In the genomic region with DNA sequence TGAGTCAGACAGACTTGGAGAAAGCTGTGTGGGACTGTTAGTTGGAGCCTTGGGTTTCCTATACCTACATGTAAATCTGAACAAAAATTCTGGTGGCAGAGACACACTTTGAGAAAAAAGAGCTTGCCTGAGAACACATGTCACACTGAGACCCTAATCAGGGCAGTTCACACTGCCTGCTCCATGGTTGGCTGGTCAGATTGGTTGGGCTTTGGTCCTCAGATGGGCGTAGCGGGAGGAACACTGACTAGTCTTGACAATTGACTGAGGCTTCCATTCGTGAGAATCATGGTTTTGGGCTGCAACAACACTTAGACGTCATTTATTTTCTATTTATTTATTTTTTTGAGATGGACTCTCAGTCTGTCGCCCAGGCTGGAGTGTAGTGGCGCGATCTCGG, we compare ENCODE assay signal across 19 cellular contexts. TPM values are rescaled to one million over a fixed set of nuclear protein-coding genes. Genes with fewer than 3 reads are reported as not detected.
DNase-seq lines count a peak whose midpoint lies in the region; ATAC-seq, FAIRE-seq and TF ChIP-seq lines count a peak whose summit lies in the region.
"Had no signal": no experiment of that assay in that cellular context is flagged by ENCODE, and none has a peak within 500 bp of the region (broad histone marks: within the 10 kb centered on the region; RNA-seq: fewer than 3 reads in every experiment).

No MANE protein-coding gene starts in this region.

- no peaks in the 10 kb centered on the region for H3K9me3 ChIP-seq in astrocyte (ENCODE audit: insufficient read depth, low read depth, low read length)
- H3K9me3 ChIP-seq: lower lobe of right lung, transverse colon had no signal

- H3K27ac ChIP-seq in GM23338 (ENCODE audit: low read depth) (no peak overlapping the region), astrocyte (ENCODE audit: low read depth, low read length) (no peak overlapping the region)
- H3K27ac ChIP-seq: epithelial cell of prostate, lower lobe of right lung, transverse colon had no signal

- H3K4me2 ChIP-seq in GM23338 = 0 out of 2 replicates have a peak overlapping the region, but pooled peaks have one; percentile 23
- no peak overlapping the region for H3K4me2 ChIP-seq in astrocyte (ENCODE audit: low read length)

- no peak overlapping the region for H3K9ac ChIP-seq in astrocyte (ENCODE audit: low read length)

- H3K9me2 ChIP-seq in GM23338 (ENCODE audit: insufficient read depth) = no peaks in the 10 kb centered on the region

- peaks cover 6% of the 10 kb centered on the region; the same call in 1 of the 2 replicates for H3F3A ChIP-seq in GM23338 (replicated peaks; ENCODE audit: low read depth)

- H3K4me3 Mint-ChIP-seq in activated CD4-positive, alpha-beta T cell treated with anti-CD3 and anti-CD28 coated beads, Interleukin-2, amount 10 ng/mL, durations not matched to agents 24 days and 14 days = peak overlapping the region; percentile 33
- no peak overlapping the region for H3K4me3 Mint-ChIP-seq in GM23338
- H3K4me3 Mint-ChIP-seq in astrocyte (ENCODE audit: unreplicated experiment) = peak overlapping the region; percentile 62
- H3K4me3 Mint-ChIP-seq in osteocyte (ENCODE audit: unreplicated experiment) = no peak overlapping the region

- no peak overlapping the region for H3K4me3 ChIP-seq in GM23338
- H3K4me3 ChIP-seq in astrocyte (ENCODE audit: insufficient read depth, low read depth, low read length) = no peak overlapping the region
- H3K4me3 ChIP-seq: lower lobe of right lung, transverse colon had no signal

- H3K27me3 ChIP-seq in GM23338 (ENCODE audit: insufficient read depth) (no peaks in the 10 kb centered on the region), astrocyte (ENCODE audit: insufficient read depth, low read length) (no peaks in the 10 kb centered on the region)
- H3K27me3 ChIP-seq: transverse colon had no signal

- H3K4me1 ChIP-seq in GM23338 (ENCODE audit: insufficient read depth) = peaks cover 55% of the 10 kb centered on the region
- H3K4me1 ChIP-seq in astrocyte (ENCODE audit: insufficient read depth, low read length) = peaks cover 33% of the 10 kb centered on the region

- no peak for FAIRE-seq in astrocyte (lab: Jason Lieb, UNC)
- FAIRE-seq: A204.1, colon, H1 had no signal

- no peak overlapping the region for H2AFZ ChIP-seq in GM23338
- H2AFZ ChIP-seq in astrocyte (ENCODE audit: low read depth, low read length) = no peak overlapping the region

- no peaks in the 10 kb centered on the region; the same call in 1 of the 2 replicates for H3K36me3 ChIP-seq in GM23338 (ENCODE audit: insufficient read depth)
- no peaks in the 10 kb centered on the region for H3K36me3 ChIP-seq in astrocyte (ENCODE audit: insufficient read depth, low read length)
- H3K36me3 ChIP-seq: transverse colon had no signal

- peaks cover 100% of the 10 kb centered on the region for H3K79me2 ChIP-seq in GM23338 (replicated peaks; ENCODE audit: insufficient read depth)
- H3K79me2 ChIP-seq in astrocyte (ENCODE audit: insufficient read depth, low read length) = peaks cover 96% of the 10 kb centered on the region

- no peaks in the 10 kb centered on the region for H3K9me3 Mint-ChIP-seq in activated CD4-positive, alpha-beta T cell treated with anti-CD3 and anti-CD28 coated beads, Interleukin-2, amount 10 ng/mL, durations not matched to agents 24 days and 14 days
- no peaks in the 10 kb centered on the region for H3K9me3 Mint-ChIP-seq in GM23338
- H3K9me3 Mint-ChIP-seq in astrocyte (ENCODE audit: unreplicated experiment) = no peaks in the 10 kb centered on the region
- no peaks in the 10 kb centered on the region for H3K9me3 Mint-ChIP-seq in osteocyte (ENCODE audit: unreplicated experiment)

- DNase-seq in activated CD4-positive, alpha-beta T cell treated with anti-CD3 and anti-CD28 coated beads, Interleukin-2, amount 10 ng/mL, durations not matched to agents 24 days and 14 days = no peak
- no peak for DNase-seq in activated CD4-positive, alpha-beta T cell treated with anti-CD3 and anti-CD28 coated beads, Interleukin-2, amount 50 U/mL, for 1 hour
- DNase-seq in GM23338 (ENCODE audit: low spot score) = no peak
- DNase-seq in astrocyte (ENCODE audit: low read depth) = no peak
- no peak for DNase-seq in osteocyte (ENCODE audit: extremely low spot score, unreplicated experiment)
- DNase-seq in putamen (ENCODE audit: low spot score) = no peak
- no peak for DNase-seq in SIG-M5 (lab: John Stamatoyannopoulos, UW)
- DNase-seq: lower lobe of right lung; MM.1S; NCI-H187 treated with DMSO at 0.1 percent for 48 hours; NCI-H524; stimulated activated CD4-positive, alpha-beta T cell treated with anti-CD3 and anti-CD28 coated beads, Interleukin-2, amount 100 ng/mL, for 48 hours; transverse colon had no signal

- intact Hi-C loops in activated CD4-positive, alpha-beta T cell treated with anti-CD3 and anti-CD28 coated beads, Interleukin-2, amount 10 ng/mL, durations not matched to agents 24 days and 14 days (cut with micrococcal nuclease) = loop anchor here (10.0 kb wide), 1 partner anchor 117 kb away; no protein-coding TSS in a partner anchor

- peaks cover 42% of the 10 kb centered on the region for H3K36me3 Mint-ChIP-seq in activated CD4-positive, alpha-beta T cell treated with anti-CD3 and anti-CD28 coated beads, Interleukin-2, amount 10 ng/mL, durations not matched to agents 24 days and 14 days (ENCODE audit: low read depth)
- peaks cover 23% of the 10 kb centered on the region for H3K36me3 Mint-ChIP-seq in GM23338 (ENCODE audit: low read depth)
- no peaks in the 10 kb centered on the region for H3K36me3 Mint-ChIP-seq in astrocyte (ENCODE audit: low read depth, unreplicated experiment)
- H3K36me3 Mint-ChIP-seq in osteocyte (ENCODE audit: unreplicated experiment) = peaks cover 11% of the 10 kb centered on the region

- H4K20me1 ChIP-seq in GM23338 (replicated peaks; ENCODE audit: insufficient read depth) (peaks cover 93% of the 10 kb centered on the region), astrocyte (ENCODE audit: insufficient read depth, low read length) (peaks cover 94% of the 10 kb centered on the region)

- H3K27ac Mint-ChIP-seq in activated CD4-positive, alpha-beta T cell treated with anti-CD3 and anti-CD28 coated beads, Interleukin-2, amount 10 ng/mL, durations not matched to agents 24 days and 14 days = peak overlapping the region; percentile 25
- H3K27ac Mint-ChIP-seq in GM23338 = no peak overlapping the region
- no peak overlapping the region for H3K27ac Mint-ChIP-seq in astrocyte (ENCODE audit: unreplicated experiment)
- H3K27ac Mint-ChIP-seq in osteocyte (ENCODE audit: unreplicated experiment) = peak overlapping the region; percentile 45

- ATAC-seq in GM23338 (no peak), HG03457 (IDR thresholded peaks at IDR 0.05; ENCODE audit: unreplicated experiment) (no peak)
- ATAC-seq: lower lobe of right lung, sciatic nerve had no signal

- H3K4me1 Mint-ChIP-seq in activated CD4-positive, alpha-beta T cell treated with anti-CD3 and anti-CD28 coated beads, Interleukin-2, amount 10 ng/mL, durations not matched to agents 24 days and 14 days = peaks cover 81% of the 10 kb centered on the region
- H3K4me1 Mint-ChIP-seq in GM23338 (peaks cover 67% of the 10 kb centered on the region), astrocyte (ENCODE audit: low read depth, unreplicated experiment) (peaks cover 78% of the 10 kb centered on the region), osteocyte (ENCODE audit: unreplicated experiment) (peaks cover 89% of the 10 kb centered on the region)

- H3K27me3 Mint-ChIP-seq in activated CD4-positive, alpha-beta T cell treated with anti-CD3 and anti-CD28 coated beads, Interleukin-2, amount 10 ng/mL, durations not matched to agents 24 days and 14 days = no peaks in the 10 kb centered on the region
- peaks cover 10% of the 10 kb centered on the region for H3K27me3 Mint-ChIP-seq in GM23338 (ENCODE audit: insufficient read depth, low read depth, poor library complexity)
- H3K27me3 Mint-ChIP-seq in astrocyte (ENCODE audit: low read depth, unreplicated experiment) = no peaks in the 10 kb centered on the region
- no peaks in the 10 kb centered on the region for H3K27me3 Mint-ChIP-seq in osteocyte (ENCODE audit: unreplicated experiment)

- TF ChIP-seq CTCF in GM23338 (conservative IDR thresholded peaks at IDR 0.05; ENCODE audit: low read depth in 2 of 2) (no peak), astrocyte (IDR thresholded peaks at IDR 0.05; ENCODE audit: insufficient read depth, low read depth, low read length) (no peak), osteocyte (IDR thresholded peaks at IDR 0.05) (no peak)

TF ChIP-seq in GM23338, 12 proteins besides CTCF, POLR2A, EP300 and RAD21 (continues in another document):
- TF ChIP-seq, protein P1, sequence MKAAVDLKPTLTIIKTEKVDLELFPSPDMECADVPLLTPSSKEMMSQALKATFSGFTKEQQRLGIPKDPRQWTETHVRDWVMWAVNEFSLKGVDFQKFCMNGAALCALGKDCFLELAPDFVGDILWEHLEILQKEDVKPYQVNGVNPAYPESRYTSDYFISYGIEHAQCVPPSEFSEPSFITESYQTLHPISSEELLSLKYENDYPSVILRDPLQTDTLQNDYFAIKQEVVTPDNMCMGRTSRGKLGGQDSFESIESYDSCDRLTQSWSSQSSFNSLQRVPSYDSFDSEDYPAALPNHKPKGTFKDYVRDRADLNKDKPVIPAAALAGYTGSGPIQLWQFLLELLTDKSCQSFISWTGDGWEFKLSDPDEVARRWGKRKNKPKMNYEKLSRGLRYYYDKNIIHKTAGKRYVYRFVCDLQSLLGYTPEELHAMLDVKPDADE (IDR thresholded peaks at IDR 0.05) = no peak
- TF ChIP-seq JUNB (IDR thresholded peaks at IDR 0.05; ENCODE audit: unreplicated experiment) (no peak), STAT1 (IDR thresholded peaks at IDR 0.05; ENCODE audit: unreplicated experiment) (no peak), CREB1 (CRISPR knock-in tag; IDR thresholded peaks at IDR 0.05; ENCODE audit: low read depth) (no peak), ZNF114 (CRISPR knock-in tag; IDR thresholded peaks at IDR 0.05) (no peak), POLR2AphosphoS5 (IDR thresholded peaks at IDR 0.05; ENCODE audit: low read depth) (no peak), EZH2 (IDR thresholded peaks at IDR 0.05; ENCODE audit: low read depth, unreplicated experiment) (no peak), EZH2phosphoT487 (IDR thresholded peaks at IDR 0.05; ENCODE audit: unreplicated experiment) (no peak), ZNF331 (CRISPR knock-in tag; IDR thresholded peaks at IDR 0.05; ENCODE audit: low read depth) (no peak)

RNA-seq across cellular contexts. Expression of a gene that starts 6.9 kb away (rescaled TPM):
- 124 and 132 TPM in 2 replicates for total RNA-seq in activated CD4-positive, alpha-beta T cell treated with anti-CD3 and anti-CD28 coated beads, Interleukin-2, amount 10 ng/mL, durations not matched to agents 24 days and 14 days
- total RNA-seq in GM23338 (2014; rRNA removed; shearing (Covaris generic)) = 220 and 268 TPM in 2 replicates
- 138 and 170 TPM in 2 replicates for polyA plus RNA-seq in GM23338 (2016; fragmentation: Nextera tagmentation; extraction: Ambion mirVana)
- total RNA-seq in astrocyte (94.0 and 97.8 TPM in 2 replicates), osteocyte (86.6 and 87.8 TPM in 2 replicates)

Comparison
In these comparisons a context has a peak if more than half of its experiments do, and no peak if none do; other contexts are left out.
1. H3K27ac Mint-ChIP-seq: peak in activated CD4-positive, alpha-beta T cell treated with anti-CD3 and anti-CD28 coated beads, Interleukin-2, amount 10 ng/mL, durations not matched to agents 24 days and 14 days (single experiment) and osteocyte (single experiment); none in GM23338 (single experiment) and astrocyte (single experiment).
2. H3K4me3 Mint-ChIP-seq: peak in activated CD4-positive, alpha-beta T cell treated with anti-CD3 and anti-CD28 coated beads, Interleukin-2, amount 10 ng/mL, durations not matched to agents 24 days and 14 days (single experiment) and astrocyte (single experiment); none in GM23338 (single experiment) and osteocyte (single experiment).